Comparison of ENCODE assay signal across 1 cellular context in genomic region chr19:45478454-45479238, GRCh38.
TF ChIP-seq lines count a peak whose summit lies in the region.

No MANE protein-coding gene starts in this region.

TF ChIP-seq in endothelial cell of umbilical vein, 7 proteins besides CTCF, POLR2A, EP300 and RAD21 (continued from another document):
- TF ChIP-seq, protein P1, sequence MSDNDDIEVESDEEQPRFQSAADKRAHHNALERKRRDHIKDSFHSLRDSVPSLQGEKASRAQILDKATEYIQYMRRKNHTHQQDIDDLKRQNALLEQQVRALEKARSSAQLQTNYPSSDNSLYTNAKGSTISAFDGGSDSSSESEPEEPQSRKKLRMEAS (IDR thresholded peaks at IDR 0.05; ENCODE audit: insufficient read depth, insufficient read length) = no peak
- TF ChIP-seq JUN (IDR thresholded peaks at IDR 0.05; ENCODE audit: borderline replicate concordance, insufficient read depth, insufficient read length, low read depth) = peak; percentile 8
- peak; percentile 56 for TF ChIP-seq FOS (IDR thresholded peaks at IDR 0.05; ENCODE audit: borderline replicate concordance, insufficient read depth, low read length)
